Comparison of ENCODE assay signal across 15 cellular contexts in the genomic region with DNA sequence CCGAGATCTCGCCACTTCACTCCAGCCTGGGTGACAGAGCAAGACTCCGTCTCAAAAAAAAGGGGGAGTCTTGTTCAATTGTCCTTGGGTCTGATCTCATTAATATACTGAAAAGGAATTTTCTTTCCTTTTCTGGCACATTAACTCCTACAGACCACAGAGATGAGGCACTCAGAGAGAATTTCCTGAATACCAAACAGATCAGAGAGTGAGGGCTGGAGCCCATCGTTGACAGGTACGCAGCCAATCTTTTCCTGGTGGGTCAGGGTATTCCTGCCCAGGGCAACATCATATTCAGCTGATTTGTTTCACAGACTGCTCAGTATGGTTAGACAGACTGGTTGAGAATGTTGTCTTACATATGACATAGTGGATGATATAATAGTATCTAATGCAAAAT.
DNase-seq lines count a peak whose midpoint lies in the region; ATAC-seq and TF ChIP-seq lines count a peak whose summit lies in the region.
"Had no signal": no experiment of that assay in that cellular context is flagged by ENCODE, and none has a peak within 500 bp of the region (broad histone marks: within the 10 kb centered on the region; RNA-seq: fewer than 3 reads in every experiment).

No MANE protein-coding gene starts in this region.

- H3K4me1 Mint-ChIP-seq in chondrocyte (ENCODE audit: low read depth) (peaks cover 34% of the 10 kb centered on the region), nephron (peaks cover 22% of the 10 kb centered on the region)
- H3K4me1 Mint-ChIP-seq in activated CD4-positive, alpha-beta T cell treated with anti-CD3 and anti-CD28 coated beads for 36 hours, result peaks cover 9% of the 10 kb centered on the region
- H3K4me1 Mint-ChIP-seq: naive thymus-derived CD8-positive, alpha-beta T cell had no signal

- TF ChIP-seq CTCF in chondrocyte (IDR thresholded peaks at IDR 0.05) (no peak), nephron (IDR thresholded peaks at IDR 0.05; ENCODE audit: unreplicated experiment in 3 of 3) (no peak)

- no peak for ATAC-seq in activated CD4-positive, alpha-beta T cell treated with anti-CD3 and anti-CD28 coated beads for 36 hours
- ATAC-seq: activated CD8-positive, alpha-beta memory T cell treated with anti-CD3 and anti-CD28 coated beads, Interleukin-2, amount 10 ng/mL, durations not matched to agents 7 days and 5 days; naive thymus-derived CD8-positive, alpha-beta T cell had no signal

- peaks cover 7% of the 10 kb centered on the region for H3K9me3 Mint-ChIP-seq in chondrocyte (ENCODE audit: low read depth)
- H3K9me3 Mint-ChIP-seq in nephron, result peaks cover 10% of the 10 kb centered on the region
- H3K9me3 Mint-ChIP-seq in activated CD4-positive, alpha-beta T cell treated with anti-CD3 and anti-CD28 coated beads for 36 hours (ENCODE audit: low read depth), result peaks cover 6% of the 10 kb centered on the region

- H3K27me3 Mint-ChIP-seq in chondrocyte (ENCODE audit: low read depth) (no peaks in the 10 kb centered on the region), nephron (ENCODE audit: low read depth) (no peaks in the 10 kb centered on the region)
- no peaks in the 10 kb centered on the region for H3K27me3 Mint-ChIP-seq in activated CD4-positive, alpha-beta T cell treated with anti-CD3 and anti-CD28 coated beads for 36 hours
- H3K27me3 Mint-ChIP-seq: activated CD8-positive, alpha-beta memory T cell treated with anti-CD3 and anti-CD28 coated beads, Interleukin-2, amount 10 ng/mL, durations not matched to agents 7 days and 5 days had no signal

- DNase-seq in Daoy (ENCODE audit: low read depth) (peak; percentile 91), NCI-H226 (peak; percentile 98), chondrocyte (ENCODE audit: low spot score) (no peak), MV-4-11 (lab: John Stamatoyannopoulos, UW) (no peak), NCI-H1694 (lab: John Stamatoyannopoulos, UW) (no peak), cerebellar cortex (ENCODE audit: low spot score) (no peak)
- no peak for DNase-seq in activated CD4-positive, alpha-beta T cell treated with anti-CD3 and anti-CD28 coated beads for 36 hours
- DNase-seq: activated CD4-positive, CD25-positive, alpha-beta regulatory T cell treated with anti-CD3 and anti-CD28 coated beads, Interleukin-2, amount 50 U/mL, for 72 hours; activated CD8-positive, alpha-beta memory T cell treated with anti-CD3 and anti-CD28 coated beads, Interleukin-2, amount 10 ng/mL, durations not matched to agents 7 days and 5 days; activated gamma-delta T cell; dorsolateral prefrontal cortex; naive thymus-derived CD8-positive, alpha-beta T cell; NCI-H187 treated with DMSO at 0.1 percent for 48 hours; SHP77 had no signal

- H3K27ac Mint-ChIP-seq in chondrocyte (ENCODE audit: unreplicated experiment), result peak overlapping the region; percentile 67
- peak overlapping the region in 2 of 3 experiments; percentile 13 to 74 for H3K27ac Mint-ChIP-seq in nephron
- H3K27ac Mint-ChIP-seq in activated CD4-positive, alpha-beta T cell treated with anti-CD3 and anti-CD28 coated beads for 36 hours, result no peak overlapping the region
- H3K27ac Mint-ChIP-seq: activated CD8-positive, alpha-beta memory T cell treated with anti-CD3 and anti-CD28 coated beads, Interleukin-2, amount 10 ng/mL, durations not matched to agents 7 days and 5 days; naive thymus-derived CD8-positive, alpha-beta T cell had no signal

- intact Hi-C loops in activated CD4-positive, alpha-beta T cell treated with anti-CD3 and anti-CD28 coated beads for 36 hours (cut with DNase I, micrococcal nuclease), result no loop called here

- H3K36me3 Mint-ChIP-seq in chondrocyte (ENCODE audit: low read depth), result peaks cover 5% of the 10 kb centered on the region
- no peaks in the 10 kb centered on the region for H3K36me3 Mint-ChIP-seq in nephron (ENCODE audit: low read depth)
- H3K36me3 Mint-ChIP-seq in activated CD4-positive, alpha-beta T cell treated with anti-CD3 and anti-CD28 coated beads for 36 hours (ENCODE audit: low read depth), result no peaks in the 10 kb centered on the region

- POLR2A ChIA-PET in activated CD4-positive, alpha-beta T cell treated with anti-CD3 and anti-CD28 coated beads for 36 hours (lab: Charles Lee), result no interaction called here

- CTCF ChIA-PET in activated CD4-positive, alpha-beta T cell treated with anti-CD3 and anti-CD28 coated beads for 36 hours (lab: Charles Lee), result interaction anchor here (0.6 to 4.9 kb wide), 2 partner anchors 10 to 217 kb away, joined by 3 to 52 read pairs; no protein-coding TSS in a partner anchor

- H3K4me3 Mint-ChIP-seq in chondrocyte (ENCODE audit: unreplicated experiment) (no peak overlapping the region), nephron (no peak overlapping the region)
- H3K4me3 Mint-ChIP-seq in activated CD4-positive, alpha-beta T cell treated with anti-CD3 and anti-CD28 coated beads for 36 hours, result no peak overlapping the region
- H3K4me3 Mint-ChIP-seq: activated CD8-positive, alpha-beta memory T cell treated with anti-CD3 and anti-CD28 coated beads, Interleukin-2, amount 10 ng/mL, durations not matched to agents 7 days and 5 days; naive thymus-derived CD8-positive, alpha-beta T cell had no signal

Comparison
In these comparisons a context has a peak if more than half of its experiments do, and no peak if none do; other contexts are left out.
1. DNase-seq: peak in Daoy (single experiment) and NCI-H226 (single experiment); none in chondrocyte (single experiment), MV-4-11 (single experiment), NCI-H1694 (single experiment), activated CD4-positive, alpha-beta T cell treated with anti-CD3 and anti-CD28 coated beads for 36 hours (single experiment) and cerebellar cortex (single experiment).